ENCODE assay signal across 9 cellular contexts in the genomic region with DNA sequence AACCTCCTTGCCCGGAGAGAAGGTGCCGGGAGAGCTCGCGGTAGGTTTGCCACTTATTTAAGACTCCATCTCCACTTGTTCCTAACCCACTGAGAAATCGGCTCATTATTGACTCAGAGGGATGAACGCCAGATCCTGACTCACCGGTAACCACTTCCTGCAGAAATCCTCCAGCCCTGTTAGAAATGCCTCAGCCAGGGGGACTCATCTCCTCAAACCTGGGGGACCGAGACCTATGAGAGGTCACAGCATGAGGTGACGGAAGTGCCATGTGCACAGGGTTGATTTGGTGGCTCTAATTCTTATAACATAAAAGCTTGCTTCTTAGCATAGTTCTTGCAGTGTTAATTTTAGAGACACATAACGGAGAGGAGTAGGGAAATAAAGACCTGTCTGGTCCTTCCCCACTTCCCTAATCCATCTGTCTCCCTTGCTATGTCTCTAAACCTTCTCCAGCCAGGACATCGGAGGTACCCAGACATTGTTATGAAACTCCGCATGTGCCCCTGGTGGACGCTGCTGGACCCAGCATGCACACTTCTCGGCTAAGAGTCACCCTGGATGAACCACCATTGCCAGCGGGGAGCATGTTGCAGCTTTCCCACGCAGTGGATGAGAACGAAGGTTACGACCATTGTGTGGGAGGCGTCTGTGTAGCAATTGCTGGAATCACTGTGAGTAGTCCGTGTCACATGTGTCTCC.
DNase-seq lines count a peak whose midpoint lies in the region; ATAC-seq and TF ChIP-seq lines count a peak whose summit lies in the region.
"Had no signal": no experiment of that assay in that cellular context is flagged by ENCODE, and none has a peak within 500 bp of the region (broad histone marks: within the 10 kb centered on the region; RNA-seq: fewer than 3 reads in every experiment).

No MANE protein-coding gene starts in this region.

- H2AFZ ChIP-seq in DND-41 (ENCODE audit: low read depth, low read length) (no peak overlapping the region), mammary epithelial cell (ENCODE audit: low read depth, low read length) (no peak overlapping the region), neural progenitor cell (replicated peaks) (no peak overlapping the region)

- ATAC-seq in DND-41 (ENCODE audit: insufficient read depth, low read depth) (no peak), HG02870 (IDR thresholded peaks at IDR 0.05; ENCODE audit: unreplicated experiment) (no peak), HG03442 (IDR thresholded peaks at IDR 0.05; ENCODE audit: unreplicated experiment) (no peak)
- no peak for ATAC-seq in natural killer cell treated with Interleukin-12 subunit alpha and Interleukin-12 subunit beta and Interleukin-15 and Interleukin-18, amount 100 ng/mL, for 72 hours

- no TSS peak for BruUV-seq in mammary epithelial cell (replicated peaks; lab: Mats Ljungman, UMichigan)

- H3K4me1 ChIP-seq in DND-41 (ENCODE audit: insufficient read depth, low read length) (peaks cover 29% of the 10 kb centered on the region), mammary epithelial cell (ENCODE audit: insufficient read depth, low read length) (peaks cover 35% of the 10 kb centered on the region), neural progenitor cell (peaks cover 21% of the 10 kb centered on the region)

- DNase-seq in DND-41 (peak; percentile 14), Kasumi-1 (lab: John Stamatoyannopoulos, UW) (peak; percentile 66 to 69), mammary epithelial cell (peak; percentile 90), neural progenitor cell (ENCODE audit: low spot score) (no peak), NCI-H2227 treated with DMSO at 0.1 percent for 48 hours (lab: John Stamatoyannopoulos, UW) (no peak)
- DNase-seq in natural killer cell treated with Interleukin-12 subunit alpha and Interleukin-12 subunit beta and Interleukin-15 and Interleukin-18, amount 100 ng/mL, for 72 hours (ENCODE audit: low spot score) = no peak
- DNase-seq: activated CD8-positive, alpha-beta memory T cell treated with anti-CD3 and anti-CD28 coated beads, Interleukin-2, amount 50 U/mL, for 4 hours had no signal

- H3K79me2 ChIP-seq in DND-41 (ENCODE audit: insufficient read depth, low read length) (no peaks in the 10 kb centered on the region), mammary epithelial cell (ENCODE audit: insufficient read depth, low read length) (no peaks in the 10 kb centered on the region), neural progenitor cell (ENCODE audit: low read depth) (no peaks in the 10 kb centered on the region)

- no peaks in the 10 kb centered on the region; the same call in 1 of the 2 replicates for H4K20me1 ChIP-seq in DND-41 (ENCODE audit: insufficient read depth, low read length)
- no peaks in the 10 kb centered on the region for H4K20me1 ChIP-seq in mammary epithelial cell (ENCODE audit: insufficient read depth, low read length)
- H4K20me1 ChIP-seq in neural progenitor cell (ENCODE audit: low read depth) = no peaks in the 10 kb centered on the region

- no peak overlapping the region for H3K4me2 ChIP-seq in DND-41 (ENCODE audit: insufficient read depth, low read length)
- H3K4me2 ChIP-seq in mammary epithelial cell (ENCODE audit: insufficient read depth, low read depth, low read length) = peak overlapping the region; percentile 5
- no peak overlapping the region for H3K4me2 ChIP-seq in neural progenitor cell

- in situ Hi-C loops in mammary epithelial cell (cut with MboI; ENCODE audit: low sequenced_read_pairs in 2 of 2) = no loop called here

- H3K4me3 ChIP-seq in DND-41 (ENCODE audit: low read depth in 1 of 2, low read length in 2 of 2) = no peak overlapping the region
- H3K4me3 ChIP-seq in mammary epithelial cell (replicated peaks in 1 of 3; ENCODE audit: insufficient read depth in 1 of 3, low read depth in 2 of 3, low read length in 3 of 3) = no peak overlapping the region
- no peak overlapping the region for H3K4me3 ChIP-seq in neural progenitor cell

- H3K27ac Mint-ChIP-seq in neural progenitor cell = no peak overlapping the region
- H3K27ac Mint-ChIP-seq in natural killer cell treated with Interleukin-12 subunit alpha and Interleukin-12 subunit beta and Interleukin-15 and Interleukin-18, amount 100 ng/mL, for 72 hours = no peak overlapping the region

- H3K4me3 Mint-ChIP-seq in neural progenitor cell = no peak overlapping the region
- no peak overlapping the region for H3K4me3 Mint-ChIP-seq in natural killer cell treated with Interleukin-12 subunit alpha and Interleukin-12 subunit beta and Interleukin-15 and Interleukin-18, amount 100 ng/mL, for 72 hours

- H3K9me3 ChIP-seq in DND-41 (ENCODE audit: insufficient read depth, low read length, severe bottlenecking) (no peaks in the 10 kb centered on the region), mammary epithelial cell (replicated peaks; ENCODE audit: insufficient read depth, low read length) (peaks cover 3% of the 10 kb centered on the region), neural progenitor cell (ENCODE audit: low read depth) (no peaks in the 10 kb centered on the region)

- CTCF ChIA-PET in mammary epithelial cell (lab: Charles Lee; ENCODE audit: low non-redundant PET) = no interaction called here

- 79% methylated on average over 19 of the region's 20 CpGs for WGBS in mammary epithelial cell (ENCODE audit: low coverage, missing lambda C conversion rate)

- peaks cover 7% of the 10 kb centered on the region for H3F3A ChIP-seq in neural progenitor cell (ENCODE audit: low read depth)

- H3K9ac ChIP-seq in DND-41 (ENCODE audit: low read depth, low read length) = no peak overlapping the region
- H3K9ac ChIP-seq in mammary epithelial cell (ENCODE audit: insufficient read depth, low read length) = no peak overlapping the region
- H3K9ac ChIP-seq in neural progenitor cell = no peak overlapping the region

- H3K36me3 ChIP-seq in DND-41 (ENCODE audit: insufficient read depth, low read length) (no peaks in the 10 kb centered on the region), mammary epithelial cell (ENCODE audit: insufficient read depth, low read length) (no peaks in the 10 kb centered on the region), neural progenitor cell (no peaks in the 10 kb centered on the region)

- dilution Hi-C loops in mammary epithelial cell (cut with HindIII; ENCODE audit: low sequenced_read_pairs) = no loop called here

- TF ChIP-seq CTCF in DND-41 (IDR thresholded peaks at IDR 0.05; ENCODE audit: borderline replicate concordance, extremely low read depth, low read length, poor library complexity, severe bottlenecking) (peak; percentile 16), mammary epithelial cell (conservative IDR thresholded peaks at IDR 0.05 in 1 of 2, IDR thresholded peaks at IDR 0.05 in 1 of 2; ENCODE audit: extremely low read depth in 1 of 2, insufficient read depth in 1 of 2, low read depth in 1 of 2, low read length in 2 of 2) (no peak), neural progenitor cell (IDR thresholded peaks at IDR 0.05) (peak; percentile 24)

- H3K9me3 Mint-ChIP-seq in neural progenitor cell = peaks cover 15% of the 10 kb centered on the region
- H3K9me3 Mint-ChIP-seq in natural killer cell treated with Interleukin-12 subunit alpha and Interleukin-12 subunit beta and Interleukin-15 and Interleukin-18, amount 100 ng/mL, for 72 hours = no peaks in the 10 kb centered on the region

- peaks cover 2% of the 10 kb centered on the region for H3K36me3 Mint-ChIP-seq in neural progenitor cell
- H3K36me3 Mint-ChIP-seq in natural killer cell treated with Interleukin-12 subunit alpha and Interleukin-12 subunit beta and Interleukin-15 and Interleukin-18, amount 100 ng/mL, for 72 hours = no peaks in the 10 kb centered on the region

- no peaks in the 10 kb centered on the region for H3K27me3 ChIP-seq in DND-41 (ENCODE audit: insufficient read depth, low read length, poor library complexity)
- H3K27me3 ChIP-seq in mammary epithelial cell (ENCODE audit: insufficient read depth, low read length) = no peaks in the 10 kb centered on the region
- H3K27me3 ChIP-seq in neural progenitor cell = no peaks in the 10 kb centered on the region

- intact Hi-C loops in mammary epithelial cell (cut with micrococcal nuclease) = no loop called here

- H3K4me1 Mint-ChIP-seq in neural progenitor cell = peaks cover 44% of the 10 kb centered on the region
- no peaks in the 10 kb centered on the region for H3K4me1 Mint-ChIP-seq in natural killer cell treated with Interleukin-12 subunit alpha and Interleukin-12 subunit beta and Interleukin-15 and Interleukin-18, amount 100 ng/mL, for 72 hours (ENCODE audit: low read depth in 2 of 2)

- peaks cover 6% of the 10 kb centered on the region for H3K27me3 Mint-ChIP-seq in neural progenitor cell (ENCODE audit: insufficient read depth, low read depth)
- peaks cover 2 to 8% of the 10 kb centered on the region in 2 donors for H3K27me3 Mint-ChIP-seq in natural killer cell treated with Interleukin-12 subunit alpha and Interleukin-12 subunit beta and Interleukin-15 and Interleukin-18, amount 100 ng/mL, for 72 hours

- no peak overlapping the region for H3K27ac ChIP-seq in DND-41 (ENCODE audit: low read length)
- H3K27ac ChIP-seq in mammary epithelial cell (ENCODE audit: insufficient read depth, low read depth, low read length) = no peak overlapping the region
- no peak overlapping the region for H3K27ac ChIP-seq in neural progenitor cell

Comparison
In these comparisons a context has a peak if more than half of its experiments do, and no peak if none do; other contexts are left out.
1. DNase-seq: peak in DND-41 (single experiment), Kasumi-1 (2 of 2) and mammary epithelial cell (single experiment); none in neural progenitor cell (single experiment), natural killer cell treated with Interleukin-12 subunit alpha and Interleukin-12 subunit beta and Interleukin-15 and Interleukin-18, amount 100 ng/mL, for 72 hours (single experiment) and NCI-H2227 treated with DMSO at 0.1 percent for 48 hours (single experiment).
2. CTCF ChIP-seq: peak in DND-41 (single experiment) and neural progenitor cell (single experiment); none in mammary epithelial cell (0 of 2).